In the genomic region with DNA sequence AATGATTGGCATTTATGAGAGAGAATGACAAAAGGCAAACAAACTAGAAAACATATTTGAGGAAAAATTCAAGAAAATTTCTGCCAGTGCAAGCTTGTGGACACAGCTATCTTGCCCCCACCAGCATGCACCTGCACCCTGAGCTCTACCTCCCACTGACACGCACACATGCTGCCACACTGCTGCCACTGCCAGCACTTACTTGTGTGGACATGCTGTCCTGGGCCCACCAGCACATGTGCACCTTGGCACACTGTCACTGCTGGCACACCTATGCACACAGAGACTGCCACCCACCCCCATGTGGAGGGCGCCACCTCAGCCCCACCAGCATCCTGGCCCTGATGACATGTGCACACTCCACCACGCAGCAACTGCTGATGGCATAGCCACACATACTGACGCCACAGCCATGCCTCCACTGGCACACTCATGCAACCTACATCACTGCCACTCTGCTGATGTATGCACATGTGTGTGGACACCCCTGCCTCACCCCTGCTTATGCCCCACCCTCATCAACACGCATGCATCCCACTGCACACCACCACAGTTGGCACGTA, we compare ENCODE assay signal across 25 cellular contexts.
"Had no signal": no experiment of that assay in that cellular context is flagged by ENCODE, and none has a peak within 500 bp of the region (broad histone marks: within the 10 kb centered on the region; RNA-seq: fewer than 3 reads in every experiment).

No MANE protein-coding gene starts in this region.

- H3K27me3 ChIP-seq: dorsolateral prefrontal cortex, heart right ventricle, neutrophil, right lobe of liver, spleen, testis, tibial nerve had no signal

- H3K4me3 Mint-ChIP-seq: naive B cell; nephron progenitor cell; stimulated activated naive B cell treated with anti-CD40 and anti-IgM and Interleukin-4, amounts not matched to agents 10 μg/mL and 1 μg/mL and 100 μg/mL, for 72 hours; stimulated activated naive CD8-positive, alpha-beta T cell treated with anti-CD3 and anti-CD28 coated beads, Interleukin-15, amount 100 ng/mL, for 72 hours had no signal

- ATAC-seq: esophagus mucosa; heart right ventricle; left colon; left ventricle myocardium superior; psoas muscle; stimulated activated naive B cell treated with anti-CD40 and anti-IgM and Interleukin-4, amounts not matched to agents 10 μg/mL and 1 μg/mL and 100 μg/mL, for 72 hours; stimulated activated naive CD8-positive, alpha-beta T cell treated with anti-CD3 and anti-CD28 coated beads, Interleukin-15, amount 100 ng/mL, for 72 hours had no signal

- H3K27ac ChIP-seq: dorsolateral prefrontal cortex, heart right ventricle, neutrophil, psoas muscle, right lobe of liver, spleen, testis, tibial nerve had no signal

- H3K36me3 Mint-ChIP-seq: naive B cell; stimulated activated naive B cell treated with anti-CD40 and anti-IgM and Interleukin-4, amounts not matched to agents 10 μg/mL and 1 μg/mL and 100 μg/mL, for 72 hours had no signal

- H3K27me3 Mint-ChIP-seq: naive B cell; stimulated activated naive B cell treated with anti-CD40 and anti-IgM and Interleukin-4, amounts not matched to agents 10 μg/mL and 1 μg/mL and 100 μg/mL, for 72 hours; stimulated activated naive CD8-positive, alpha-beta T cell treated with anti-CD3 and anti-CD28 coated beads, Interleukin-15, amount 100 ng/mL, for 72 hours had no signal

- H3K4me1 Mint-ChIP-seq: naive B cell; nephron progenitor cell; stimulated activated naive B cell treated with anti-CD40 and anti-IgM and Interleukin-4, amounts not matched to agents 10 μg/mL and 1 μg/mL and 100 μg/mL, for 72 hours; stimulated activated naive CD8-positive, alpha-beta T cell treated with anti-CD3 and anti-CD28 coated beads, Interleukin-15, amount 100 ng/mL, for 72 hours had no signal

- H3K36me3 ChIP-seq: heart right ventricle, neutrophil, right lobe of liver, spleen, tibial nerve had no signal

- H3K9me3 ChIP-seq: neutrophil, psoas muscle, right lobe of liver, testis had no signal

- DNase-seq: cortex of kidney; dorsolateral prefrontal cortex; effector CD8-positive, alpha-beta T cell; heart right ventricle; left colon; left ventricle myocardium superior; naive B cell; nephron progenitor cell; psoas muscle; retina; spleen; stimulated activated CD4-positive, alpha-beta T cell treated with anti-CD3 and anti-CD28 coated beads, Interleukin-15, amount 100 ng/mL, for 24 hours; stimulated activated CD4-positive, alpha-beta T cell treated with anti-CD3 and anti-CD28 coated beads, Interleukin-1b, Interleukin-23, amount 100 ng/mL, for 48 hours; stimulated activated CD4-positive, alpha-beta T cell treated with anti-CD3 and anti-CD28 coated beads, Interleukin-4, amount 100 ng/mL, for 24 hours; stimulated activated naive B cell treated with anti-CD40 and anti-IgM and Interleukin-4, amounts not matched to agents 10 μg/mL and 1 μg/mL and 100 μg/mL, for 72 hours; stimulated activated naive CD8-positive, alpha-beta T cell treated with anti-CD3 and anti-CD28 coated beads, Interleukin-15, amount 100 ng/mL, for 72 hours; testis had no signal

- H3K4me1 ChIP-seq: heart right ventricle, psoas muscle, right lobe of liver, spleen, testis, tibial nerve had no signal

- H3K27ac Mint-ChIP-seq: naive B cell; nephron progenitor cell; stimulated activated naive B cell treated with anti-CD40 and anti-IgM and Interleukin-4, amounts not matched to agents 10 μg/mL and 1 μg/mL and 100 μg/mL, for 72 hours; stimulated activated naive CD8-positive, alpha-beta T cell treated with anti-CD3 and anti-CD28 coated beads, Interleukin-15, amount 100 ng/mL, for 72 hours had no signal

- H3K4me3 ChIP-seq: dorsolateral prefrontal cortex, heart right ventricle, lung, psoas muscle, right lobe of liver, spleen, testis, tibial nerve had no signal

- FAIRE-seq: endometrium, frontal cortex, keratinocyte had no signal
